In genomic region chr1:162023547-162024501, GRCh38 we compare ENCODE assay signal across 8 cellular contexts. TPM values are rescaled to one million over a fixed set of nuclear protein-coding genes. Genes with fewer than 3 reads are reported as not detected.
DNase-seq lines count a peak whose midpoint lies in the region; ATAC-seq, FAIRE-seq and TF ChIP-seq lines count a peak whose summit lies in the region.

OLFML2B (minus strand) TSS chr1:162023869; CDS start chr1:162023430, 439 bp downstream.

- H3K79me2 ChIP-seq in neural cell (replicated peaks; ENCODE audit: insufficient read depth, low read length), result no peaks in the 10 kb centered on the region

- peak within 1 kb of the TSS; percentile 49 for H3K4me2 ChIP-seq in neural cell (ENCODE audit: low read length)

- no peaks in the 10 kb centered on the region for H3K9me2 ChIP-seq in neural cell (ENCODE audit: insufficient read depth, low read length)

- TF ChIP-seq CTCF in neural cell (IDR thresholded peaks at IDR 0.05; ENCODE audit: poor library complexity, severe bottlenecking) (peak; percentile 50), thoracic aorta (IDR thresholded peaks at IDR 0.05) (peak; percentile 32)

- no peak for TF ChIP-seq EP300 in neural cell (conservative IDR thresholded peaks at IDR 0.05; ENCODE audit: poor library complexity, severe bottlenecking)

- ATAC-seq in thoracic aorta (ENCODE audit: insufficient number of reproducible peaks, low FRiP score, low read depth), result peak; percentile 50

- peak within 1 kb of the TSS; percentile 8 for H2AFZ ChIP-seq in neural cell (ENCODE audit: low read depth, low read length)

- H3K4me1 ChIP-seq in thoracic aorta (ENCODE audit: control insufficient read depth in 1 of 2, low read depth in 2 of 2), result peaks cover 27 to 55% of the 10 kb centered on the region in 2 donors

- H3K4me3 ChIP-seq in neural cell (ENCODE audit: low read length) (peak within 1 kb of the TSS; percentile 78), thoracic aorta (peak within 1 kb of the TSS; percentile 88)

- H3K27me3 ChIP-seq in neural cell (ENCODE audit: insufficient read depth, low read depth, low read length), result peaks cover 32% of the 10 kb centered on the region
- H3K27me3 ChIP-seq in thoracic aorta (replicated peaks; ENCODE audit: insufficient read depth), result no peaks in the 10 kb centered on the region

- H3F3A ChIP-seq in neural cell (ENCODE audit: insufficient read depth, low read length, poor library complexity, severe bottlenecking), result no peaks in the 10 kb centered on the region

- H3K9me3 ChIP-seq in neural cell (ENCODE audit: low read length) (no peaks in the 10 kb centered on the region), thoracic aorta (no peaks in the 10 kb centered on the region)

- H3K36me3 ChIP-seq in neural cell (ENCODE audit: insufficient read depth, low read length) (no peaks in the 10 kb centered on the region), thoracic aorta (no peaks in the 10 kb centered on the region)

- TF ChIP-seq RAD21 in neural cell (conservative IDR thresholded peaks at IDR 0.05), result peak; percentile 31

- H4K20me1 ChIP-seq in neural cell (ENCODE audit: insufficient read depth), result no peaks in the 10 kb centered on the region

- no peak for FAIRE-seq in frontal cortex (lab: Jason Lieb, UNC)

- DNase-seq in SHP77 (lab: John Stamatoyannopoulos, UW) (peak; percentile 29 to 64), SHP77 treated with DMSO at 0.1 percent for 48 hours (lab: John Stamatoyannopoulos, UW) (no peak), HS-5 (ENCODE audit: low read depth) (peak; percentile 78), RKO (ENCODE audit: low spot score) (peak; percentile 88), frontal cortex (ENCODE audit: low spot score in 2 of 2) (peak; percentile 58 to 61), thoracic aorta (ENCODE audit: low spot score) (no peak)
- peak in 3 of 4 experiments; percentile 8 to 15 (median 8) for DNase-seq in activated naive CD4-positive, alpha-beta T cell (lab: John Stamatoyannopoulos, UW)

- H3K9ac ChIP-seq in neural cell (ENCODE audit: low read length), result peak within 1 kb of the TSS; percentile 54

- H3K27ac ChIP-seq in neural cell (ENCODE audit: low read length), result no peak within 1 kb of the TSS
- peak within 1 kb of the TSS; percentile 71 to 78 for H3K27ac ChIP-seq in thoracic aorta

TF ChIP-seq in neural cell, 6 proteins besides CTCF, POLR2A, EP300 and RAD21:
- peak; percentile 73 for TF ChIP-seq MXI1 (conservative IDR thresholded peaks at IDR 0.05; ENCODE audit: poor library complexity, severe bottlenecking)
- TF ChIP-seq REST (IDR thresholded peaks at IDR 0.05; ENCODE audit: borderline replicate concordance), result no peak
- TF ChIP-seq TAF1 (IDR thresholded peaks at IDR 0.05; ENCODE audit: low read depth), result no peak
- TF ChIP-seq EZH2 (IDR thresholded peaks at IDR 0.05; ENCODE audit: borderline replicate concordance, insufficient read depth, low read length, poor library complexity, severe bottlenecking), result no peak
- no peak for TF ChIP-seq SMC3 (conservative IDR thresholded peaks at IDR 0.05; ENCODE audit: poor library complexity)
- no peak for TF ChIP-seq POLR2AphosphoS5 (IDR thresholded peaks at IDR 0.05)

RNA-seq across cellular contexts. Expression of gene OLFML2B, which starts in this region (rescaled TPM):
- 1.2 TPM for total RNA-seq in frontal cortex
- 0.68 and 0.78 TPM in 2 replicates for polyA plus RNA-seq in neural cell
- polyA minus RNA-seq in neural cell, result 0.93 TPM in 1 of 2 replicates, not detected in the other
- total RNA-seq in thoracic aorta, result 10 to 100 TPM; 32.2 to 46.6 TPM

Comparison
In these comparisons a context has a peak if more than half of its experiments do, and no peak if none do; other contexts are left out.
1. RNA of gene OLFML2B (total RNA-seq): 32.2 to 46.6 TPM in thoracic aorta; 1.2 TPM in frontal cortex (single experiment); every median in the first group is over 10 times any median in the second.
2. DNase-seq: peak in SHP77 (2 of 2), HS-5 (single experiment), RKO (single experiment), activated naive CD4-positive, alpha-beta T cell (3 of 4) and frontal cortex (2 of 2); none in SHP77 treated with DMSO at 0.1 percent for 48 hours (single experiment) and thoracic aorta (single experiment).